In the genomic region with DNA sequence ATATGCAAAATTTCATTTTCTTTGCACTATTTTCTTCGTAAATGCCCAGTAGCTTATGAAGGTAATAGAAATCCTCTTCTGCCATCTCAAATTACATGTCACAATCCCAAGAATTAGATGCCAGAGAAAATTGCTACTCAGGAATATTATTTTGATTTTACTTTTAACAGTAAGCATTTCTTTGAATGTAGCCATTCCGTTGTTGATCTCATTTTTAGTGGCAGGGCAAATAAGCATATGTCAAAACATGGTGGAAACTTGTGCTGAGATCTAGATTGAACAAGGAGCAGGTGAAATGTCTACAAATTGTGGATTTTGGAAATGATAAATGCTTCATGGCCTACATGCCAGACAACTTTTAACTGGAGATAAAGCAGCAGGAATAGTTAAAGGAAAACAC, we compare ENCODE assay signal across 30 cellular contexts.
"Had no signal": no experiment of that assay in that cellular context is flagged by ENCODE, and none has a peak within 500 bp of the region (broad histone marks: within the 10 kb centered on the region; RNA-seq: fewer than 3 reads in every experiment).

No MANE protein-coding gene starts in this region.

- DNase-seq: activated effector memory CD4-positive, alpha-beta T cell treated with anti-CD3 and anti-CD28 coated beads, Interleukin-2, amount 50 U/mL, for 16 hours; activated effector memory CD4-positive, alpha-beta T cell treated with Interleukin-2 at 50 U/mL for 16 hours; activated gamma-delta T cell; activated gamma-delta T cell treated with Interleukin-2 at 50 U/mL for 16 hours; activated naive CD4-positive, alpha-beta T cell; activated naive CD4-positive, alpha-beta T cell treated with anti-CD3 and anti-CD28 coated beads for 36 hours; activated naive CD4-positive, alpha-beta T cell treated with anti-CD3 and anti-CD28 coated beads, Interleukin-2, amount 10 ng/mL, durations not matched to agents 7 days and 5 days; activated naive CD4-positive, alpha-beta T cell treated with anti-CD3 and anti-CD28 coated beads, Interleukin-2, amount 50 U/mL, for 16 hours; activated naive CD4-positive, alpha-beta T cell treated with Interleukin-2 at 50 U/mL for 16 hours; activated naive CD8-positive, alpha-beta T cell treated with anti-CD3 and anti-CD28 coated beads for 36 hours; activated naive CD8-positive, alpha-beta T cell treated with anti-CD3 and anti-CD28 coated beads, Interleukin-2, amount 10 ng/mL, durations not matched to agents 7 days and 5 days; activated naive CD8-positive, alpha-beta T cell treated with anti-CD3 and anti-CD28 coated beads, Interleukin-2, amount 50 U/mL, for 24 hours; activated T-cell treated with anti-CD3 and anti-CD28 coated beads, Interleukin-2, amount 50 U/mL, for 1 hour; activated T-cell treated with anti-CD3 and anti-CD28 coated beads, Interleukin-2, amount 50 U/mL, for 24 hours; activated T-cell treated with anti-CD3 and anti-CD28 coated beads, Interleukin-2, amount 50 U/mL, for 4 hours; activated T-cell treated with anti-CD3 and anti-CD28 coated beads, Interleukin-2, amount 50 U/mL, for 48 hours; activated T-cell treated with anti-CD3 and anti-CD28 coated beads, Interleukin-2, amount 50 U/mL, for 72 hours; adrenal gland; amniotic stem cell; amygdala; anterior cingulate cortex; aorta; body of pancreas; brain microvascular endothelial cell; caudate nucleus; central memory CD4-positive, alpha-beta T cell; cerebellar nuclear complex had no signal

- H3K9me3 ChIP-seq: adrenal gland, ascending aorta, body of pancreas, breast epithelium had no signal

- H3K4me3 ChIP-seq: adrenal gland, ascending aorta, body of pancreas, breast epithelium, cardiac muscle cell had no signal

- H3K4me1 ChIP-seq: adrenal gland, ascending aorta, body of pancreas, breast epithelium had no signal

- H3K36me3 ChIP-seq: adrenal gland, ascending aorta, brain microvascular endothelial cell, breast epithelium, cardiac muscle cell had no signal

- H3K27me3 ChIP-seq: adrenal gland, ascending aorta, body of pancreas, brain microvascular endothelial cell, breast epithelium, cardiac muscle cell had no signal

- H3K27ac ChIP-seq: adrenal gland, ascending aorta, body of pancreas, brain microvascular endothelial cell, breast epithelium, cardiac muscle cell had no signal
